9 cellular contexts compared by ENCODE assay signal in the genomic region with DNA sequence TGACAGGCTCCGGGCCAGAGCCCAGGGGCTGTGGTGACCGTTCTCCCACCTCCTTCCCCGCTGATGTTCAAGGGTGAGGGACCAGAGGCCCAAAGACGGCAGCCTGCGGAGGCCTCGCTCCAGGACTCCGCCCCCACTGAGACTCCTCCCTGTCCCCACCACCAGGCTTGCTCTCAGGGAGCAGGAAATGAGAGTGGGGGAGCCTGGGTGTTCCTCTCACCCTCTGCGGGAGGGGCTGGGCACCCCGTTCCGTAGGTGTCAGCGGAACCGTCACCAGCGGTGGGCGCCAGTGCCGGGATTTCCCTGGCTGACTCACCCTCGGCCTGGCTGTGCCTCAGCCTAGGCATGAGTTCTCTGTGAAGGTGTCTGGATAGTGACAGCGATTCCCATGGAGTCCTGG. TPM values are rescaled to one million over a fixed set of nuclear protein-coding genes. Genes with fewer than 3 reads are reported as not detected.
A peak's percentile ranks its signal among the peaks of the same experiment; 100 is the strongest.
DNase-seq lines count a peak whose midpoint lies in the region; ATAC-seq, FAIRE-seq and TF ChIP-seq lines count a peak whose summit lies in the region.
"Had no signal": no experiment of that assay in that cellular context is flagged by ENCODE, and none has a peak within 500 bp of the region (broad histone marks: within the 10 kb centered on the region; RNA-seq: fewer than 3 reads in every experiment).

No MANE protein-coding gene starts in this region.

- in situ Hi-C loops in HepG2 (cut with HindIII; ENCODE audit: extremely low pct_ligation_motif_present, low pct_unique_long_range_greater_than_20kb), result no loop called here

- no peak for FAIRE-seq in HepG2 (lab: Jason Lieb, UNC)

- peaks cover 11% of the 10 kb centered on the region for H4K20me1 ChIP-seq in HepG2 (ENCODE audit: insufficient read depth, low read length)

- POLR2A ChIA-PET in HepG2 (lab: Yijun Ruan, JAX), result interaction anchor here (1.2 kb wide), 1 partner anchor 13 kb away, joined by 9 read pairs; no protein-coding TSS in a partner anchor

- BruUV-seq in HepG2 (replicated peaks; lab: Mats Ljungman, UMichigan), result no TSS peak

- no peak for TF ChIP-seq EP300 in HepG2 (IDR thresholded peaks at IDR 0.05; ENCODE audit: low read depth in 2 of 2, low read length in 2 of 2)
- TF ChIP-seq EP300 in HepG2 (CRISPR knock-in tag; IDR thresholded peaks at IDR 0.05; ENCODE audit: borderline replicate concordance), result no peak

- TF ChIP-seq POLR2A in breast epithelium (IDR thresholded peaks at IDR 0.05), result no peak
- TF ChIP-seq POLR2A in HepG2 (IDR thresholded peaks at IDR 0.05; ENCODE audit: insufficient read depth in 1 of 2, low read depth in 2 of 2, low read length in 2 of 2), result no peak

- H2AFZ ChIP-seq in HepG2 (ENCODE audit: low read length), result no peak overlapping the region

- peaks cover 33% of the 10 kb centered on the region for H3K79me2 ChIP-seq in HepG2 (ENCODE audit: insufficient read depth, low read length)

- H3K27ac ChIP-seq in breast epithelium (peak overlapping the region; percentile 99 to 100), HepG2 (ENCODE audit: extremely low read length, insufficient read depth, low read length) (no peak overlapping the region)
- H3K27ac ChIP-seq: KMS-11 had no signal

- H3K36me3 ChIP-seq in breast epithelium (no peaks in the 10 kb centered on the region), HepG2 (replicated peaks in 1 of 2; ENCODE audit: control insufficient read depth in 1 of 2, insufficient read depth in 2 of 2, low read length in 2 of 2) (no peaks in the 10 kb centered on the region; a peak in 1 of 5 replicates)

- H3K4me3 ChIP-seq in breast epithelium (peak overlapping the region; percentile 25 to 62 (median 40)), HepG2 (replicated peaks in 1 of 3; ENCODE audit: insufficient read depth in 1 of 3, low read depth in 2 of 3, low read length in 3 of 3) (no peak overlapping the region)

- CTCF ChIA-PET in HepG2 (lab: Yijun Ruan, JAX; ENCODE audit: low intra/inter-chr PET ratio, low total read pairs), result no interaction called here

- no peak overlapping the region for H3K9ac ChIP-seq in HepG2 (ENCODE audit: insufficient read depth, low read depth, low read length)
- H3K9ac ChIP-seq: KMS-11 had no signal

- H3K27me3 ChIP-seq in breast epithelium (no peaks in the 10 kb centered on the region), HepG2 (ENCODE audit: control insufficient read depth in 1 of 2, insufficient read depth in 2 of 2, low read length in 2 of 2) (no peaks in the 10 kb centered on the region)

- peaks cover 22 to 85% of the 10 kb centered on the region in 2 donors for H3K4me1 ChIP-seq in breast epithelium
- H3K4me1 ChIP-seq in HepG2 (ENCODE audit: insufficient read depth, low read length), result peaks cover 51% of the 10 kb centered on the region

- no peak overlapping the region for H3K4me2 ChIP-seq in HepG2 (ENCODE audit: low read depth, low read length)
- H3K4me2 ChIP-seq: KMS-11 had no signal

- 89% methylated on average over 10 of the region's 17 CpGs for WGBS in HepG2 (ENCODE audit: low lambda C conversion rate)

- intact Hi-C loops in breast epithelium (cut with DNase I; ENCODE audit: low total_unique reads), result no loop called here
- intact Hi-C loops in HepG2 (cut with micrococcal nuclease; ENCODE audit: unreplicated experiment), result no loop called here

- TF ChIP-seq CTCF in breast epithelium (IDR thresholded peaks at IDR 0.05), result peak; percentile 23 to 25 (median 23)
- 0 out of 2 replicates have a peak, but pooled peaks have one; percentile 25 for TF ChIP-seq CTCF in HepG2 (CRISPR knock-in tag; IDR thresholded peaks at IDR 0.05)

- ATAC-seq in HG03432 (IDR thresholded peaks at IDR 0.05; ENCODE audit: unreplicated experiment) (peak; percentile 82), HepG2 (peak; percentile 8; the same call in 1 of the 3 replicates)

- DNase-seq in GDM1 (lab: John Stamatoyannopoulos, UW), result peak; percentile 84
- DNase-seq in activated CD4-positive, CD25-positive, alpha-beta regulatory T cell treated with anti-CD3 and anti-CD28 coated beads, Interleukin-2, amount 50 U/mL, for 72 hours, result peak; percentile 75
- DNase-seq in breast epithelium (ENCODE audit: low spot score in 2 of 2), result peak; percentile 87 to 95
- DNase-seq in HepG2 (ENCODE audit: low spot score), result no peak
- DNase-seq in stimulated activated CD4-positive, alpha-beta T cell treated with anti-CD3 and anti-CD28 coated beads, TNF-alpha, amount 100 ng/mL, for 48 hours (ENCODE audit: low read depth in 3 of 3), result peak; percentile 82 to 90 (median 89)
- no peak for DNase-seq in DMS79 (lab: John Stamatoyannopoulos, UW)
- DNase-seq in SKM-1 treated with dmso at 0.1 percent for 144 hours (lab: John Stamatoyannopoulos, UW; ENCODE audit: unreplicated experiment), result no peak

- no peak for TF ChIP-seq RAD21 in HepG2 (CRISPR knock-in tag; IDR thresholded peaks at IDR 0.05)

- H3K9me3 ChIP-seq in breast epithelium (no peaks in the 10 kb centered on the region), HepG2 (ENCODE audit: low read length) (no peaks in the 10 kb centered on the region)

TF ChIP-seq in HepG2, 621 proteins besides CTCF, POLR2A, EP300 and RAD21 (continues in another document):
- TF ChIP-seq ZNF850 (CRISPR knock-in tag; conservative IDR thresholded peaks at IDR 0.05) (no peak), ESRRA (CRISPR knock-in tag; IDR thresholded peaks at IDR 0.05; ENCODE audit: low read depth) (no peak), TBP (CRISPR knock-in tag; IDR thresholded peaks at IDR 0.05) (no peak), ZFP82 (CRISPR knock-in tag; IDR thresholded peaks at IDR 0.05; ENCODE audit: borderline replicate concordance) (no peak)
- TF ChIP-seq, protein P1, sequence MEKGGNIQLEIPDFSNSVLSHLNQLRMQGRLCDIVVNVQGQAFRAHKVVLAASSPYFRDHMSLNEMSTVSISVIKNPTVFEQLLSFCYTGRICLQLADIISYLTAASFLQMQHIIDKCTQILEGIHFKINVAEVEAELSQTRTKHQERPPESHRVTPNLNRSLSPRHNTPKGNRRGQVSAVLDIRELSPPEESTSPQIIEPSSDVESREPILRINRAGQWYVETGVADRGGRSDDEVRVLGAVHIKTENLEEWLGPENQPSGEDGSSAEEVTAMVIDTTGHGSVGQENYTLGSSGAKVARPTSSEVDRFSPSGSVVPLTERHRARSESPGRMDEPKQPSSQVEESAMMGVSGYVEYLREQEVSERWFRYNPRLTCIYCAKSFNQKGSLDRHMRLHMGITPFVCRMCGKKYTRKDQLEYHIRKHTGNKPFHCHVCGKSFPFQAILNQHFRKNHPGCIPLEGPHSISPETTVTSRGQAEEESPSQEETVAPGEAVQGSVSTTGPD (CRISPR knock-in tag; IDR thresholded peaks at IDR 0.05), result 0 out of 2 replicates have a peak, but pooled peaks have one; percentile 20

RNA-seq across cellular contexts. Expression of a gene that starts 15.7 kb away (rescaled TPM):
- total RNA-seq in breast epithelium (1 to 10 TPM; 2.4 to 4.5 (median 3.3) TPM), HepG2 (2016; rRNA removed; fragmentation: Illumina TruSeq; extraction: Trizol) (2.3 and 3.9 TPM in 2 replicates)
- 0.61 and 0.88 TPM in 2 replicates for total RNA-seq in HepG2 (2016; cell fraction: cytosol; rRNA removed; fragmentation: Illumina TruSeq; extraction: Trizol; ENCODE audit: low read depth)
- total RNA-seq in HepG2 (2016; cell fraction: insoluble cytoplasmic fraction; rRNA removed; fragmentation: Illumina TruSeq; extraction: Trizol), result 2.1 and 3.9 TPM in 2 replicates
- total RNA-seq in HepG2 (2016; cell fraction: membrane; rRNA removed; fragmentation: Illumina TruSeq; extraction: Trizol), result 2.2 and 2.4 TPM in 2 replicates
- 4.9 and 6.5 TPM in 2 replicates for total RNA-seq in HepG2 (2016; cell fraction: nucleus; rRNA removed; fragmentation: Illumina TruSeq; extraction: Trizol)
- polyA plus RNA-seq in HepG2 (2011; rRNA removed), result 2.6 and 3.3 TPM in 2 replicates
- 1.5 and 2.1 TPM in 2 replicates for polyA plus RNA-seq in HepG2 (2011; cell fraction: cytosol; rRNA removed)
- 12.4 and 14.2 TPM in 2 replicates for polyA plus RNA-seq in HepG2 (2011; cell fraction: nucleus; rRNA removed)
- 2.6 and 5.3 TPM in 2 replicates for polyA plus RNA-seq in HepG2 (2012)
- 0.45 and 0.67 TPM in 2 replicates for polyA plus RNA-seq in HepG2 (2016; cell fraction: cytosol; fragmentation: Illumina TruSeq; extraction: Trizol; ENCODE audit: low read depth)
- polyA plus RNA-seq in HepG2 (2016; cell fraction: insoluble cytoplasmic fraction; fragmentation: Illumina TruSeq; extraction: Trizol; ENCODE audit: low read depth), result 2.5 and 3.0 TPM in 2 replicates
- 1.5 and 1.9 TPM in 2 replicates for polyA plus RNA-seq in HepG2 (2016; cell fraction: membrane; fragmentation: Illumina TruSeq; extraction: Trizol; ENCODE audit: low read depth)
- 14.4 and 14.8 TPM in 2 replicates for polyA plus RNA-seq in HepG2 (2016; cell fraction: nucleus; fragmentation: Illumina TruSeq; extraction: Trizol; ENCODE audit: insufficient read depth, low read depth)
- polyA minus RNA-seq in HepG2 (2011; rRNA and poly(A)+ RNA removed; ENCODE audit: low replicate concordance), result 2.0 and 8.0 TPM in 2 replicates
- 2.2 and 3.0 TPM in 2 replicates for polyA minus RNA-seq in HepG2 (2011; cell fraction: cytosol; rRNA and poly(A)+ RNA removed)
- polyA minus RNA-seq in HepG2 (2011; cell fraction: nucleus; rRNA and poly(A)+ RNA removed), result 4.6 TPM in 2 replicates

RNA-seq across cellular contexts. Expression of a gene that starts 56.5 kb away (rescaled TPM):
- 1 to 10 TPM in 1 of 3 donors, under 1 TPM in 2; 0.32 to 6.9 (median 0.66) TPM for total RNA-seq in breast epithelium
- total RNA-seq in HepG2 (2016; rRNA removed; fragmentation: Illumina TruSeq; extraction: Trizol), result 7.9 and 10.2 TPM in 2 replicates
- total RNA-seq in HepG2 (2016; cell fraction: cytosol; rRNA removed; fragmentation: Illumina TruSeq; extraction: Trizol; ENCODE audit: low read depth), result 6.6 and 7.4 TPM in 2 replicates
- total RNA-seq in HepG2 (2016; cell fraction: insoluble cytoplasmic fraction; rRNA removed; fragmentation: Illumina TruSeq; extraction: Trizol), result 6.8 and 10.3 TPM in 2 replicates
- total RNA-seq in HepG2 (2016; cell fraction: membrane; rRNA removed; fragmentation: Illumina TruSeq; extraction: Trizol), result 8.2 and 8.5 TPM in 2 replicates
- total RNA-seq in HepG2 (2016; cell fraction: nucleus; rRNA removed; fragmentation: Illumina TruSeq; extraction: Trizol), result 16.7 and 20.6 TPM in 2 replicates
- 25.9 and 33.2 TPM in 2 replicates for polyA plus RNA-seq in HepG2 (2011; rRNA removed)
- polyA plus RNA-seq in HepG2 (2011; cell fraction: cytosol; rRNA removed), result 17.4 and 19.1 TPM in 2 replicates
- polyA plus RNA-seq in HepG2 (2011; cell fraction: nucleus; rRNA removed), result 140 and 154 TPM in 2 replicates
- 27.5 and 41.4 TPM in 2 replicates for polyA plus RNA-seq in HepG2 (2012)
- polyA plus RNA-seq in HepG2 (2016; cell fraction: cytosol; fragmentation: Illumina TruSeq; extraction: Trizol; ENCODE audit: low read depth), result 1.8 and 2.1 TPM in 2 replicates
- polyA plus RNA-seq in HepG2 (2016; cell fraction: insoluble cytoplasmic fraction; fragmentation: Illumina TruSeq; extraction: Trizol; ENCODE audit: low read depth), result 12.8 and 17.2 TPM in 2 replicates
- 5.7 and 6.2 TPM in 2 replicates for polyA plus RNA-seq in HepG2 (2016; cell fraction: membrane; fragmentation: Illumina TruSeq; extraction: Trizol; ENCODE audit: low read depth)
- polyA plus RNA-seq in HepG2 (2016; cell fraction: nucleus; fragmentation: Illumina TruSeq; extraction: Trizol; ENCODE audit: insufficient read depth, low read depth), result 69.8 and 76.1 TPM in 2 replicates
- 2.9 and 52.2 TPM in 2 replicates for polyA minus RNA-seq in HepG2 (2011; rRNA and poly(A)+ RNA removed; ENCODE audit: low replicate concordance)
- 27.3 and 36.7 TPM in 2 replicates for polyA minus RNA-seq in HepG2 (2011; cell fraction: cytosol; rRNA and poly(A)+ RNA removed)
- polyA minus RNA-seq in HepG2 (2011; cell fraction: nucleus; rRNA and poly(A)+ RNA removed), result 39.0 and 39.4 TPM in 2 replicates

Comparison
In these comparisons a context has a peak if more than half of its experiments do, and no peak if none do; other contexts are left out.
1. DNase-seq: peak in GDM1 (single experiment), activated CD4-positive, CD25-positive, alpha-beta regulatory T cell treated with anti-CD3 and anti-CD28 coated beads, Interleukin-2, amount 50 U/mL, for 72 hours (single experiment), breast epithelium (2 of 2) and stimulated activated CD4-positive, alpha-beta T cell treated with anti-CD3 and anti-CD28 coated beads, TNF-alpha, amount 100 ng/mL, for 48 hours (3 of 3); none in HepG2 (single experiment), DMS79 (single experiment) and SKM-1 treated with dmso at 0.1 percent for 144 hours (single experiment).
2. H3K4me3 ChIP-seq: peak in breast epithelium (3 of 3); none in HepG2 (0 of 3).